In genomic region chr2:232779935-232780334, GRCh38 we compare ENCODE assay signal across 31 cellular contexts. TPM values are rescaled to one million over a fixed set of nuclear protein-coding genes. Genes with fewer than 3 reads are reported as not detected.
DNase-seq lines count a peak whose midpoint lies in the region; ATAC-seq, FAIRE-seq and TF ChIP-seq lines count a peak whose summit lies in the region.
"Had no signal": no experiment of that assay in that cellular context is flagged by ENCODE, and none has a peak within 500 bp of the region (broad histone marks: within the 10 kb centered on the region; RNA-seq: fewer than 3 reads in every experiment).

No MANE protein-coding gene starts in this region.

- no peak overlapping the region for H3K4me3 Mint-ChIP-seq in astrocyte (ENCODE audit: unreplicated experiment)
- H3K4me3 Mint-ChIP-seq: activated naive CD8-positive, alpha-beta T cell treated with anti-CD3 and anti-CD28 coated beads, Interleukin-2, amount 10 ng/mL, durations not matched to agents 7 days and 5 days; CD4-positive, alpha-beta memory T cell; nephron; T-helper 17 cell had no signal

- H3K27ac ChIP-seq in astrocyte (ENCODE audit: low read depth, low read length) (no peak overlapping the region), SK-N-SH (ENCODE audit: low read depth in 2 of 2, low read length in 1 of 2) (no peak overlapping the region)
- H3K27ac ChIP-seq: PC-9, tibial nerve, WERI-Rb-1 had no signal

- no peak overlapping the region for H3K4me2 ChIP-seq in astrocyte (ENCODE audit: low read length)
- H3K4me2 ChIP-seq in SK-N-SH, result no peak overlapping the region
- H3K4me2 ChIP-seq: PC-9 had no signal

- H3F3A ChIP-seq in SK-N-SH (replicated peaks; ENCODE audit: insufficient read depth), result no peaks in the 10 kb centered on the region

- no peak for TF ChIP-seq CTCF in LNCaP clone FGC (IDR thresholded peaks at IDR 0.05; ENCODE audit: control insufficient read depth, extremely low read depth, insufficient read depth)
- TF ChIP-seq CTCF in astrocyte (IDR thresholded peaks at IDR 0.05; ENCODE audit: insufficient read depth, low read depth, low read length), result no peak
- TF ChIP-seq CTCF in SK-N-SH (IDR thresholded peaks at IDR 0.05), result no peak

- no peaks in the 10 kb centered on the region for H3K9me3 Mint-ChIP-seq in astrocyte (ENCODE audit: unreplicated experiment)
- H3K9me3 Mint-ChIP-seq: CD4-positive, alpha-beta memory T cell; nephron had no signal

- ATAC-seq in left colon (peak; percentile 54), HG03457 (IDR thresholded peaks at IDR 0.05; ENCODE audit: unreplicated experiment) (no peak)
- ATAC-seq: stimulated activated naive CD8-positive, alpha-beta T cell treated with anti-CD3 and anti-CD28 coated beads, Interleukin-15, Interleukin-2, amounts not matched to agents 100 U/mL and 50 U/mL, for 24 hours; T-helper 17 cell had no signal

- H3K27ac Mint-ChIP-seq in astrocyte (ENCODE audit: unreplicated experiment), result no peak overlapping the region
- H3K27ac Mint-ChIP-seq: activated naive CD8-positive, alpha-beta T cell treated with anti-CD3 and anti-CD28 coated beads, Interleukin-2, amount 10 ng/mL, durations not matched to agents 7 days and 5 days had no signal

- H3K79me2 ChIP-seq in astrocyte (ENCODE audit: insufficient read depth, low read length) (no peaks in the 10 kb centered on the region), SK-N-SH (ENCODE audit: insufficient read depth) (no peaks in the 10 kb centered on the region)

- H2AFZ ChIP-seq in astrocyte (ENCODE audit: low read depth, low read length), result no peak overlapping the region
- no peak overlapping the region for H2AFZ ChIP-seq in SK-N-SH (ENCODE audit: low read depth)
- H2AFZ ChIP-seq: PC-9 had no signal

- peaks cover 17% of the 10 kb centered on the region for H4K20me1 ChIP-seq in astrocyte (ENCODE audit: insufficient read depth, low read length)
- no peaks in the 10 kb centered on the region for H4K20me1 ChIP-seq in SK-N-SH (ENCODE audit: insufficient read depth)

- no peak for TF ChIP-seq EP300 in SK-N-SH (IDR thresholded peaks at IDR 0.05; ENCODE audit: borderline replicate concordance in 1 of 2, low read depth in 1 of 2, low read length in 1 of 2)

- H3K9me3 ChIP-seq in astrocyte (ENCODE audit: insufficient read depth, low read depth, low read length), result no peaks in the 10 kb centered on the region
- H3K9me3 ChIP-seq in SK-N-SH, result no peaks in the 10 kb centered on the region
- H3K9me3 ChIP-seq: breast epithelium, tibial nerve had no signal

- CTCF ChIA-PET in SK-N-SH (lab: Yijun Ruan, JAX), result interaction anchor here (1.1 kb wide), 1 partner anchor 167 kb away, joined by 3 read pairs; no protein-coding TSS in a partner anchor

- DNase-seq in LNCaP clone FGC (ENCODE audit: low read depth) (peak; percentile 90), astrocyte (ENCODE audit: low read depth) (peak; percentile 8), left colon (no peak), smooth muscle cell of the brain vasculature (ENCODE audit: low read depth, low spot score) (peak; percentile 13), SK-N-SH (no peak), SIG-M5 (lab: John Stamatoyannopoulos, UW) (no peak), DMS114 treated with DMSO at 0.1 percent for 48 hours (lab: John Stamatoyannopoulos, UW; ENCODE audit: unreplicated experiment) (no peak)
- DNase-seq: activated CD4-positive, alpha-beta T cell treated with anti-CD3 and anti-CD28 coated beads, Interleukin-2, amount 50 U/mL, for 1 hour; activated naive CD8-positive, alpha-beta T cell treated with anti-CD3 and anti-CD28 coated beads, Interleukin-2, amount 10 ng/mL, durations not matched to agents 7 days and 5 days; CD4-positive, alpha-beta memory T cell; cortex of kidney; GF-D8; HCEC 1CT; KBM-7; midbrain; MV-4-11; NCI-H1694 treated with DMSO at 0.1 percent for 48 hours; NCI-H345; PC-9; stimulated activated CD4-positive, alpha-beta T cell treated with anti-CD3 and anti-CD28 coated beads, Interleukin-2, amount 100 ng/mL, for 24 hours; stimulated activated naive CD8-positive, alpha-beta T cell treated with anti-CD3 and anti-CD28 coated beads, Interleukin-15, Interleukin-2, amounts not matched to agents 100 U/mL and 50 U/mL, for 24 hours; T-helper 17 cell; WERI-Rb-1 had no signal

- no peaks in the 10 kb centered on the region for H3K9me2 ChIP-seq in SK-N-SH

- H3K27me3 ChIP-seq in astrocyte (ENCODE audit: insufficient read depth, low read length) (no peaks in the 10 kb centered on the region), SK-N-SH (ENCODE audit: insufficient read depth) (no peaks in the 10 kb centered on the region)
- H3K27me3 ChIP-seq: breast epithelium, tibial nerve had no signal

- H3K4me1 ChIP-seq in astrocyte (ENCODE audit: insufficient read depth, low read length) (peaks cover 5% of the 10 kb centered on the region), SK-N-SH (ENCODE audit: control insufficient read depth in 1 of 2, insufficient read depth in 2 of 2, low read depth in 1 of 2, low read length in 1 of 2) (peaks cover 0 to 2% of the 10 kb centered on the region in 2 experiments; a peak in 1 of 4 replicates)
- H3K4me1 ChIP-seq: breast epithelium had no signal

- TF ChIP-seq RAD21 in SK-N-SH (IDR thresholded peaks at IDR 0.05; ENCODE audit: low read length), result no peak

- no peak for FAIRE-seq in astrocyte (lab: Jason Lieb, UNC)
- FAIRE-seq: endometrium had no signal

- peaks cover 9% of the 10 kb centered on the region for H3K36me3 Mint-ChIP-seq in astrocyte (ENCODE audit: low read depth, unreplicated experiment)

- H3K27me3 Mint-ChIP-seq in astrocyte (ENCODE audit: low read depth, unreplicated experiment), result no peaks in the 10 kb centered on the region
- H3K27me3 Mint-ChIP-seq: activated naive CD8-positive, alpha-beta T cell treated with anti-CD3 and anti-CD28 coated beads, Interleukin-2, amount 10 ng/mL, durations not matched to agents 7 days and 5 days; CD4-positive, alpha-beta memory T cell; T-helper 17 cell had no signal

- POLR2A ChIA-PET in SK-N-SH (lab: Yijun Ruan, JAX), result no interaction called here

- H3K4me3 ChIP-seq in LNCaP clone FGC (ENCODE audit: low read depth, low read length), result no peak overlapping the region
- H3K4me3 ChIP-seq in astrocyte (ENCODE audit: insufficient read depth, low read depth, low read length), result no peak overlapping the region
- no peak overlapping the region for H3K4me3 ChIP-seq in SK-N-SH (ENCODE audit: low read depth in 2 of 2, low read length in 1 of 2)
- H3K4me3 ChIP-seq: breast epithelium, PC-9, skin epidermis, tibial nerve had no signal

- H3K36me3 ChIP-seq in astrocyte (ENCODE audit: insufficient read depth, low read length), result no peaks in the 10 kb centered on the region
- H3K36me3 ChIP-seq in SK-N-SH (replicated peaks in 1 of 2; ENCODE audit: control insufficient read depth in 1 of 2, insufficient read depth in 2 of 2, low read length in 1 of 2), result peaks cover 21 to 38% of the 10 kb centered on the region in 2 experiments
- H3K36me3 ChIP-seq: breast epithelium, WERI-Rb-1 had no signal

- intact Hi-C loops in left colon (cut with DNase I, micrococcal nuclease), result no loop called here

- 80% methylated on average over 1 of the region's 1 CpG for WGBS in SK-N-SH (ENCODE audit: low lambda C conversion rate)

- no peak overlapping the region for H3K9ac ChIP-seq in astrocyte (ENCODE audit: low read length)
- H3K9ac ChIP-seq in SK-N-SH, result no peak overlapping the region

- H3K4me1 Mint-ChIP-seq in astrocyte (ENCODE audit: low read depth, unreplicated experiment), result peaks cover 11% of the 10 kb centered on the region

TF ChIP-seq in SK-N-SH, 30 proteins besides CTCF, POLR2A, EP300 and RAD21 (continues in another document):
- no peak for TF ChIP-seq FOXJ3 (CRISPR knock-in tag; IDR thresholded peaks at IDR 0.05)
- no peak for TF ChIP-seq NRF1 (IDR thresholded peaks at IDR 0.05; ENCODE audit: low read depth, low read length)
- TF ChIP-seq, protein P1, sequence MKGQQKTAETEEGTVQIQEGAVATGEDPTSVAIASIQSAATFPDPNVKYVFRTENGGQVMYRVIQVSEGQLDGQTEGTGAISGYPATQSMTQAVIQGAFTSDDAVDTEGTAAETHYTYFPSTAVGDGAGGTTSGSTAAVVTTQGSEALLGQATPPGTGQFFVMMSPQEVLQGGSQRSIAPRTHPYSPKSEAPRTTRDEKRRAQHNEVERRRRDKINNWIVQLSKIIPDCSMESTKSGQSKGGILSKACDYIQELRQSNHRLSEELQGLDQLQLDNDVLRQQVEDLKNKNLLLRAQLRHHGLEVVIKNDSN (IDR thresholded peaks at IDR 0.05; ENCODE audit: borderline replicate concordance, low read depth), result no peak
- no peak for TF ChIP-seq POLR2AphosphoS5 (IDR thresholded peaks at IDR 0.05; ENCODE audit: low read depth, low read length)
- TF ChIP-seq MXI1 (IDR thresholded peaks at IDR 0.05; ENCODE audit: low read depth, low read length), result no peak
- no peak for TF ChIP-seq ELF1 (IDR thresholded peaks at IDR 0.05)
- TF ChIP-seq, protein P2, sequence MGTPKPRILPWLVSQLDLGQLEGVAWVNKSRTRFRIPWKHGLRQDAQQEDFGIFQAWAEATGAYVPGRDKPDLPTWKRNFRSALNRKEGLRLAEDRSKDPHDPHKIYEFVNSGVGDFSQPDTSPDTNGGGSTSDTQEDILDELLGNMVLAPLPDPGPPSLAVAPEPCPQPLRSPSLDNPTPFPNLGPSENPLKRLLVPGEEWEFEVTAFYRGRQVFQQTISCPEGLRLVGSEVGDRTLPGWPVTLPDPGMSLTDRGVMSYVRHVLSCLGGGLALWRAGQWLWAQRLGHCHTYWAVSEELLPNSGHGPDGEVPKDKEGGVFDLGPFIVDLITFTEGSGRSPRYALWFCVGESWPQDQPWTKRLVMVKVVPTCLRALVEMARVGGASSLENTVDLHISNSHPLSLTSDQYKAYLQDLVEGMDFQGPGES (IDR thresholded peaks at IDR 0.05; ENCODE audit: low read depth, low read length), result no peak
- TF ChIP-seq CHD2 (IDR thresholded peaks at IDR 0.05; ENCODE audit: low read length, partially characterized antibody), result no peak
- TF ChIP-seq, protein P3, sequence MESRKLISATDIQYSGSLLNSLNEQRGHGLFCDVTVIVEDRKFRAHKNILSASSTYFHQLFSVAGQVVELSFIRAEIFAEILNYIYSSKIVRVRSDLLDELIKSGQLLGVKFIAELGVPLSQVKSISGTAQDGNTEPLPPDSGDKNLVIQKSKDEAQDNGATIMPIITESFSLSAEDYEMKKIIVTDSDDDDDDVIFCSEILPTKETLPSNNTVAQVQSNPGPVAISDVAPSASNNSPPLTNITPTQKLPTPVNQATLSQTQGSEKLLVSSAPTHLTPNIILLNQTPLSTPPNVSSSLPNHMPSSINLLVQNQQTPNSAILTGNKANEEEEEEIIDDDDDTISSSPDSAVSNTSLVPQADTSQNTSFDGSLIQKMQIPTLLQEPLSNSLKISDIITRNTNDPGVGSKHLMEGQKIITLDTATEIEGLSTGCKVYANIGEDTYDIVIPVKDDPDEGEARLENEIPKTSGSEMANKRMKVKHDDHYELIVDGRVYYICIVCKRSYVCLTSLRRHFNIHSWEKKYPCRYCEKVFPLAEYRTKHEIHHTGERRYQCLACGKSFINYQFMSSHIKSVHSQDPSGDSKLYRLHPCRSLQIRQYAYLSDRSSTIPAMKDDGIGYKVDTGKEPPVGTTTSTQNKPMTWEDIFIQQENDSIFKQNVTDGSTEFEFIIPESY (IDR thresholded peaks at IDR 0.05; ENCODE audit: borderline replicate concordance, low read depth), result no peak

RNA-seq across cellular contexts. Expression of gene KCNJ13, which starts 3.6 kb away (rescaled TPM):
- not detected in 2 replicates for total RNA-seq in astrocyte
- total RNA-seq in left colon, result not detected
- not detected in 2 replicates for polyA plus RNA-seq in SK-N-SH (2012; rRNA removed)
- polyA plus RNA-seq in SK-N-SH (2012; cell fraction: cytosol; rRNA removed), result not detected in 2 replicates
- not detected in 2 replicates for polyA plus RNA-seq in SK-N-SH (2012; cell fraction: nucleus; rRNA removed)
- total RNA-seq: activated naive CD8-positive, alpha-beta T cell treated with anti-CD3 and anti-CD28 coated beads, Interleukin-2, amount 10 ng/mL, durations not matched to agents 7 days and 5 days; CD4-positive, alpha-beta memory T cell; HT-29; PC-9; posterior vena cava; T-helper 17 cell; tibial nerve had no signal

Comparison
In these comparisons a context has a peak if more than half of its experiments do, and no peak if none do; other contexts are left out.
1. DNase-seq: peak in LNCaP clone FGC (single experiment), astrocyte (single experiment) and smooth muscle cell of the brain vasculature (single experiment); none in left colon (0 of 2), SK-N-SH (single experiment), SIG-M5 (single experiment) and DMS114 treated with DMSO at 0.1 percent for 48 hours (single experiment).